Comparison of ENCODE assay signal across 1 cellular context in the genomic region with DNA sequence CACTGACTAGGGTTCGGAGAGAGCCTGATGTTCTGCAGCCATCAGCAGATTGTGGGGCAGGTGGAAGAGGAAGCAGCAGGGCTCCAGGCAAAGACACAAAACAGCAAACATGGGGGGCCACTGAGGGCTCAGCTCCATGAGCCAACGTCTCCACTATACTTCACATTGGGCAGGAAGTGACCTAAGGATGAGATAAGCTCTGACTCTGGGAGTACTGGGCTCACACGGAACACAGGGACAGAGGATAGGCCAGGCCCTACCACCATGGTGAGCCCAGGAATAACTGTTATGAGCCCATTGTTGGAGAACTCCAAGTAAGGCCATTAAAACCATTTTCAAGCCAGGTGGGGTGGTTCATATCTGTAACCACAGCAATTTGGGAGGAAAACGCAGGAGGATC.
TF ChIP-seq lines count a peak whose summit lies in the region.

No MANE protein-coding gene starts in this region.

TF ChIP-seq in K562, 482 proteins besides CTCF, POLR2A, EP300 and RAD21:
- TF ChIP-seq FUS (optimal IDR thresholded peaks at IDR 0.05; ENCODE audit: low read depth, low read length) (no peak), POLR2AphosphoS5 (IDR thresholded peaks at IDR 0.05; ENCODE audit: control insufficient read depth, insufficient read depth, low read depth, low read length) (no peak), NR3C1 (CRISPR knock-in tag; IDR thresholded peaks at IDR 0.05) (no peak)
- TF ChIP-seq, protein P1, sequence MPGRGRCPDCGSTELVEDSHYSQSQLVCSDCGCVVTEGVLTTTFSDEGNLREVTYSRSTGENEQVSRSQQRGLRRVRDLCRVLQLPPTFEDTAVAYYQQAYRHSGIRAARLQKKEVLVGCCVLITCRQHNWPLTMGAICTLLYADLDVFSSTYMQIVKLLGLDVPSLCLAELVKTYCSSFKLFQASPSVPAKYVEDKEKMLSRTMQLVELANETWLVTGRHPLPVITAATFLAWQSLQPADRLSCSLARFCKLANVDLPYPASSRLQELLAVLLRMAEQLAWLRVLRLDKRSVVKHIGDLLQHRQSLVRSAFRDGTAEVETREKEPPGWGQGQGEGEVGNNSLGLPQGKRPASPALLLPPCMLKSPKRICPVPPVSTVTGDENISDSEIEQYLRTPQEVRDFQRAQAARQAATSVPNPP (IDR thresholded peaks at IDR 0.05; ENCODE audit: borderline replicate concordance, insufficient read depth, insufficient read length) = no peak
TF ChIP-seq in K562: peak in this region for 0.
